Comparison of ENCODE assay signal across 25 cellular contexts in the genomic region with DNA sequence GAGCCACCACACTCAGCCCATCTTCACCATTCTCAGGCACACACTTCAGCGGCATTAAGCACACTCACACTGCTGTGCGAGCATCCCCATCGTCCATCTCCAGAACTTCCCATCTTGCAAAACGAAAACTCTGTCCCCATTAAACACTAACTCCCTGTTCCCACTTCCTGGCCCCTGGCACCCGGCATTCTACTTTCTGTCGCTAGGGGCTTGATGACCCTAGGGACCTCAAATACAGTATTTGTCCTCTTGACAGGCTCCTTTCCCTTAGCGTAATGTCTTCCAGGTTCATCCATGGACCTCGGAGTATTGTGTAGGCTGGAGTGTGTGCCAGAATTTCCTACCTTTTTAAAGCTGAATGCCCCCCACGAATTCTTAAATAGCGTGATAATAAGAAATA. TPM values are rescaled to one million over a fixed set of nuclear protein-coding genes. Genes with fewer than 3 reads are reported as not detected.
DNase-seq lines count a peak whose midpoint lies in the region; ATAC-seq and TF ChIP-seq lines count a peak whose summit lies in the region.
"Had no signal": no experiment of that assay in that cellular context is flagged by ENCODE, and none has a peak within 500 bp of the region (broad histone marks: within the 10 kb centered on the region; RNA-seq: fewer than 3 reads in every experiment).

No MANE protein-coding gene starts in this region.

- peaks cover 7% of the 10 kb centered on the region for H3K27me3 Mint-ChIP-seq in GM23338 (ENCODE audit: insufficient read depth, low read depth, poor library complexity)
- peaks cover 2% of the 10 kb centered on the region for H3K27me3 Mint-ChIP-seq in endodermal cell (ENCODE audit: insufficient read depth)
- no peaks in the 10 kb centered on the region for H3K27me3 Mint-ChIP-seq in activated T-helper 17 cell treated with anti-CD3 and anti-CD28 coated beads, Interleukin-2, amount 50 U/mL, for 72 hours
- H3K27me3 Mint-ChIP-seq: CD4-positive, alpha-beta memory T cell had no signal

- DNase-seq in GM23338 (ENCODE audit: low spot score) (no peak), NCI-H82 (lab: John Stamatoyannopoulos, UW) (peak; percentile 30), endodermal cell (no peak), left colon (no peak), DMS53 (lab: John Stamatoyannopoulos, UW) (no peak)
- DNase-seq: AML-193, C1 segment of cervical spinal cord, DMS 273 treated with DMSO at 0.1 percent for 48 hours, DND-41, HFFc6, NCI-H1105 treated with DMSO at 0.1 percent for 48 hours, NCI-H146, NCI-H1930, NCI-H446 treated with DMSO at 0.1 percent for 48 hours, NCI-H526, SHP77, T-helper 1 cell had no signal

- H3K79me2 ChIP-seq in GM23338 (replicated peaks; ENCODE audit: insufficient read depth), result no peaks in the 10 kb centered on the region

- H3K4me1 Mint-ChIP-seq in GM23338 (peaks cover 5% of the 10 kb centered on the region), endodermal cell (peaks cover 10% of the 10 kb centered on the region)
- H3K4me1 Mint-ChIP-seq in activated T-helper 17 cell treated with anti-CD3 and anti-CD28 coated beads, Interleukin-2, amount 50 U/mL, for 72 hours, result peaks cover 5% of the 10 kb centered on the region

- H3K27me3 ChIP-seq in GM23338 (ENCODE audit: insufficient read depth) (no peaks in the 10 kb centered on the region), endodermal cell (ENCODE audit: control insufficient read depth, insufficient read depth, low read length, poor library complexity, severe bottlenecking) (peaks cover under 1% of the 10 kb centered on the region)

- H3K27ac ChIP-seq in 22Rv1, result no peak overlapping the region
- H3K27ac ChIP-seq in GM23338 (ENCODE audit: low read depth), result no peak overlapping the region
- no peak overlapping the region for H3K27ac ChIP-seq in endodermal cell (ENCODE audit: low read depth, low read length)
- H3K27ac ChIP-seq: A549, RWPE1 had no signal

- intact Hi-C loops in left colon (cut with DNase I, micrococcal nuclease), result no loop called here

- no peaks in the 10 kb centered on the region for H3F3A ChIP-seq in GM23338 (replicated peaks; ENCODE audit: low read depth)

- no peak overlapping the region for H2AFZ ChIP-seq in GM23338

- WGBS in endodermal cell (ENCODE audit: insufficient coverage in 1 of 2, insufficient read length in 1 of 2), 2 experiments, result 89% methylated on average over 8 to 10 of the region's 10 CpGs

- peaks cover 3% of the 10 kb centered on the region; the same call in 1 of the 2 replicates for H4K20me1 ChIP-seq in GM23338 (replicated peaks; ENCODE audit: insufficient read depth)

- H3K4me2 ChIP-seq in GM23338, result no peak overlapping the region
- H3K4me2 ChIP-seq: A549 had no signal

- H3K27ac Mint-ChIP-seq in GM23338, result no peak overlapping the region
- H3K27ac Mint-ChIP-seq in endodermal cell, result no peak overlapping the region
- no peak overlapping the region for H3K27ac Mint-ChIP-seq in activated T-helper 17 cell treated with anti-CD3 and anti-CD28 coated beads, Interleukin-2, amount 50 U/mL, for 72 hours
- H3K27ac Mint-ChIP-seq: HFFc6 had no signal

- no peaks in the 10 kb centered on the region for H3K9me3 Mint-ChIP-seq in GM23338
- H3K9me3 Mint-ChIP-seq in endodermal cell, result no peaks in the 10 kb centered on the region
- no peaks in the 10 kb centered on the region for H3K9me3 Mint-ChIP-seq in activated T-helper 17 cell treated with anti-CD3 and anti-CD28 coated beads, Interleukin-2, amount 50 U/mL, for 72 hours
- H3K9me3 Mint-ChIP-seq: HFFc6, IgD-negative memory B cell had no signal

- H3K36me3 Mint-ChIP-seq in GM23338 (ENCODE audit: low read depth), result no peaks in the 10 kb centered on the region
- H3K36me3 Mint-ChIP-seq in endodermal cell (ENCODE audit: low read depth), result no peaks in the 10 kb centered on the region
- H3K36me3 Mint-ChIP-seq in activated T-helper 17 cell treated with anti-CD3 and anti-CD28 coated beads, Interleukin-2, amount 50 U/mL, for 72 hours (ENCODE audit: low read depth), result no peaks in the 10 kb centered on the region
- H3K36me3 Mint-ChIP-seq: CD4-positive, alpha-beta memory T cell; IgD-negative memory B cell had no signal

- H3K9me2 ChIP-seq in GM23338 (ENCODE audit: insufficient read depth), result no peaks in the 10 kb centered on the region

- H3K4me1 ChIP-seq in GM23338 (ENCODE audit: insufficient read depth) (no peaks in the 10 kb centered on the region), endodermal cell (ENCODE audit: control insufficient read depth, insufficient read depth, low read length) (no peaks in the 10 kb centered on the region)
- H3K4me1 ChIP-seq: Caco-2, HAP-1 had no signal

- no peaks in the 10 kb centered on the region for H3K9me3 ChIP-seq in endodermal cell (ENCODE audit: control insufficient read depth, low read length)
- H3K9me3 ChIP-seq: A549, Caco-2, HAP-1 had no signal

- no peaks in the 10 kb centered on the region for H3K36me3 ChIP-seq in GM23338 (ENCODE audit: insufficient read depth)
- H3K36me3 ChIP-seq in endodermal cell (ENCODE audit: control insufficient read depth, insufficient read depth, low read length), result no peaks in the 10 kb centered on the region
- H3K36me3 ChIP-seq: HAP-1 had no signal

- H3K4me3 ChIP-seq in GM23338, result no peak overlapping the region
- H3K4me3 ChIP-seq in endodermal cell (ENCODE audit: low read length), result no peak overlapping the region
- H3K4me3 ChIP-seq: A549, HAP-1 had no signal

- H3K4me3 Mint-ChIP-seq in GM23338 (no peak overlapping the region), endodermal cell (no peak overlapping the region)
- H3K4me3 Mint-ChIP-seq in activated T-helper 17 cell treated with anti-CD3 and anti-CD28 coated beads, Interleukin-2, amount 50 U/mL, for 72 hours, result no peak overlapping the region
- H3K4me3 Mint-ChIP-seq: CD4-positive, alpha-beta memory T cell; HFFc6 had no signal

- TF ChIP-seq CTCF in 22Rv1 (IDR thresholded peaks at IDR 0.05) (0 out of 2 replicates have a peak, but pooled peaks have one; percentile 5), GM23338 (conservative IDR thresholded peaks at IDR 0.05; ENCODE audit: low read depth in 2 of 2) (peak; percentile 14 to 28; a peak in 2 of 4 replicates), endodermal cell (conservative IDR thresholded peaks at IDR 0.05) (peak; percentile 53)

- H3K9ac ChIP-seq in endodermal cell (ENCODE audit: extremely low read depth, low read length, poor library complexity, severe bottlenecking), result no peak overlapping the region

- ATAC-seq in GM23338, result no peak
- ATAC-seq in left colon, result no peak
- ATAC-seq in activated T-helper 17 cell treated with anti-CD3 and anti-CD28 coated beads, Interleukin-2, amount 50 U/mL, for 72 hours (replicated peaks), result no peak

TF ChIP-seq in GM23338, 12 proteins besides CTCF, POLR2A, EP300 and RAD21:
- TF ChIP-seq ZNF114 (CRISPR knock-in tag; IDR thresholded peaks at IDR 0.05) (no peak), STAT1 (IDR thresholded peaks at IDR 0.05; ENCODE audit: unreplicated experiment) (no peak), EZH2 (IDR thresholded peaks at IDR 0.05; ENCODE audit: low read depth, unreplicated experiment) (no peak), EZH2phosphoT487 (IDR thresholded peaks at IDR 0.05; ENCODE audit: unreplicated experiment) (no peak)
- TF ChIP-seq, protein P1, sequence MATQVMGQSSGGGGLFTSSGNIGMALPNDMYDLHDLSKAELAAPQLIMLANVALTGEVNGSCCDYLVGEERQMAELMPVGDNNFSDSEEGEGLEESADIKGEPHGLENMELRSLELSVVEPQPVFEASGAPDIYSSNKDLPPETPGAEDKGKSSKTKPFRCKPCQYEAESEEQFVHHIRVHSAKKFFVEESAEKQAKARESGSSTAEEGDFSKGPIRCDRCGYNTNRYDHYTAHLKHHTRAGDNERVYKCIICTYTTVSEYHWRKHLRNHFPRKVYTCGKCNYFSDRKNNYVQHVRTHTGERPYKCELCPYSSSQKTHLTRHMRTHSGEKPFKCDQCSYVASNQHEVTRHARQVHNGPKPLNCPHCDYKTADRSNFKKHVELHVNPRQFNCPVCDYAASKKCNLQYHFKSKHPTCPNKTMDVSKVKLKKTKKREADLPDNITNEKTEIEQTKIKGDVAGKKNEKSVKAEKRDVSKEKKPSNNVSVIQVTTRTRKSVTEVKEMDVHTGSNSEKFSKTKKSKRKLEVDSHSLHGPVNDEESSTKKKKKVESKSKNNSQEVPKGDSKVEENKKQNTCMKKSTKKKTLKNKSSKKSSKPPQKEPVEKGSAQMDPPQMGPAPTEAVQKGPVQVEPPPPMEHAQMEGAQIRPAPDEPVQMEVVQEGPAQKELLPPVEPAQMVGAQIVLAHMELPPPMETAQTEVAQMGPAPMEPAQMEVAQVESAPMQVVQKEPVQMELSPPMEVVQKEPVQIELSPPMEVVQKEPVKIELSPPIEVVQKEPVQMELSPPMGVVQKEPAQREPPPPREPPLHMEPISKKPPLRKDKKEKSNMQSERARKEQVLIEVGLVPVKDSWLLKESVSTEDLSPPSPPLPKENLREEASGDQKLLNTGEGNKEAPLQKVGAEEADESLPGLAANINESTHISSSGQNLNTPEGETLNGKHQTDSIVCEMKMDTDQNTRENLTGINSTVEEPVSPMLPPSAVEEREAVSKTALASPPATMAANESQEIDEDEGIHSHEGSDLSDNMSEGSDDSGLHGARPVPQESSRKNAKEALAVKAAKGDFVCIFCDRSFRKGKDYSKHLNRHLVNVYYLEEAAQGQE (IDR thresholded peaks at IDR 0.05; ENCODE audit: unreplicated experiment), result no peak

RNA-seq across cellular contexts. Expression of a gene that starts 14.7 kb away (rescaled TPM):
- total RNA-seq in GM23338 (2014; rRNA removed; shearing (Covaris generic)), result 86.6 and 95.7 TPM in 2 replicates
- polyA plus RNA-seq in GM23338 (2016; fragmentation: Nextera tagmentation; extraction: Ambion mirVana), result 63.2 and 71.6 TPM in 2 replicates
- total RNA-seq in endodermal cell, result 10 to 100 TPM; 47.9 to 48.4 TPM
- 43.3 TPM for polyA plus RNA-seq in endodermal cell (2013, experiment 1 of 2)
- polyA plus RNA-seq in endodermal cell (2013, experiment 2 of 2), result 38.8 TPM
- total RNA-seq in left colon, result 10 to 100 TPM; 63.0 to 64.8 TPM
- total RNA-seq in activated T-helper 17 cell treated with anti-CD3 and anti-CD28 coated beads, Interleukin-2, amount 50 U/mL, for 72 hours, result 10 to 100 TPM; 37.8 to 39.8 TPM
